Comparison of ENCODE assay signal across 16 cellular contexts in genomic region chr10:6607778-6608177, GRCh38. TPM values are rescaled to one million over a fixed set of nuclear protein-coding genes. Genes with fewer than 3 reads are reported as not detected.
A peak's percentile ranks its signal among the peaks of the same experiment; 100 is the strongest.
DNase-seq lines count a peak whose midpoint lies in the region; ATAC-seq and TF ChIP-seq lines count a peak whose summit lies in the region.
"Had no signal": no experiment of that assay in that cellular context is flagged by ENCODE, and none has a peak within 500 bp of the region (broad histone marks: within the 10 kb centered on the region; RNA-seq: fewer than 3 reads in every experiment).

No MANE protein-coding gene starts in this region.

- DNase-seq in activated T-cell treated with anti-CD3 and anti-CD28 coated beads, Interleukin-2, amount 50 U/mL, for 72 hours = no peak
- no peak for DNase-seq in activated T-cell treated with anti-CD3 and anti-CD28 coated beads, Interleukin-2, amount 50 U/mL, for 4 hours
- no peak for DNase-seq in activated CD4-positive, alpha-beta memory T cell treated with anti-CD3 and anti-CD28 coated beads for 36 hours
- DNase-seq in epithelial cell of esophagus (ENCODE audit: low read depth) (peak; percentile 76), putamen (ENCODE audit: low spot score) (peak; percentile 92), GM19240 (ENCODE audit: insufficient read length, low spot score) (no peak)
- DNase-seq: activated gamma-delta T cell treated with Interleukin-2 at 50 U/mL for 16 hours, Caco-2, Kasumi-1, NCI-H1436, NCI-H345 had no signal

- peaks cover 3 to 8% of the 10 kb centered on the region in 2 donors for H3K9me3 Mint-ChIP-seq in activated T-cell treated with anti-CD3 and anti-CD28 coated beads, Interleukin-2, amount 50 U/mL, for 72 hours
- peaks cover 10% of the 10 kb centered on the region for H3K9me3 Mint-ChIP-seq in activated T-cell treated with anti-CD3 and anti-CD28 coated beads, Interleukin-2, amount 50 U/mL, for 4 hours
- peaks cover 8% of the 10 kb centered on the region for H3K9me3 Mint-ChIP-seq in activated CD4-positive, alpha-beta memory T cell treated with anti-CD3 and anti-CD28 coated beads for 36 hours

- H3K4me3 ChIP-seq in epithelial cell of esophagus (ENCODE audit: low read length) = no peak overlapping the region
- H3K4me3 ChIP-seq: SJSA1, skin epidermis had no signal

- H3K4me3 Mint-ChIP-seq in activated T-cell treated with anti-CD3 and anti-CD28 coated beads, Interleukin-2, amount 50 U/mL, for 72 hours = peak overlapping the region; percentile 51 to 69
- H3K4me3 Mint-ChIP-seq in activated T-cell treated with anti-CD3 and anti-CD28 coated beads, Interleukin-2, amount 50 U/mL, for 4 hours = no peak overlapping the region
- H3K4me3 Mint-ChIP-seq in activated CD4-positive, alpha-beta memory T cell treated with anti-CD3 and anti-CD28 coated beads for 36 hours = peak overlapping the region; percentile 58
- H3K4me3 Mint-ChIP-seq: mesothelial cell of epicardium had no signal

- CTCF ChIA-PET in activated CD4-positive, alpha-beta memory T cell treated with anti-CD3 and anti-CD28 coated beads for 36 hours (lab: Charles Lee) = interaction anchor here (1.0 to 1.9 kb wide), 5 partner anchors 12 to 59 kb away, joined by 3 to 9 read pairs (median 6); no protein-coding TSS in a partner anchor

- H3K36me3 Mint-ChIP-seq in activated T-cell treated with anti-CD3 and anti-CD28 coated beads, Interleukin-2, amount 50 U/mL, for 72 hours (ENCODE audit: insufficient read depth in 2 of 2) = peaks cover 9 to 13% of the 10 kb centered on the region in 2 donors
- peaks cover 40% of the 10 kb centered on the region for H3K36me3 Mint-ChIP-seq in activated T-cell treated with anti-CD3 and anti-CD28 coated beads, Interleukin-2, amount 50 U/mL, for 4 hours (ENCODE audit: insufficient read depth)
- peaks cover 22% of the 10 kb centered on the region for H3K36me3 Mint-ChIP-seq in activated CD4-positive, alpha-beta memory T cell treated with anti-CD3 and anti-CD28 coated beads for 36 hours
- H3K36me3 Mint-ChIP-seq: mesothelial cell of epicardium had no signal

- intact Hi-C loops in activated CD4-positive, alpha-beta memory T cell treated with anti-CD3 and anti-CD28 coated beads for 36 hours (cut with micrococcal nuclease) = loop anchor here (1.0 to 5.0 kb wide), 2 partner anchors 10 to 335 kb away; no protein-coding TSS in a partner anchor

- H3K4me1 Mint-ChIP-seq in activated T-cell treated with anti-CD3 and anti-CD28 coated beads, Interleukin-2, amount 50 U/mL, for 72 hours (ENCODE audit: low read depth) = peaks cover 65% of the 10 kb centered on the region
- peaks cover 65% of the 10 kb centered on the region for H3K4me1 Mint-ChIP-seq in activated T-cell treated with anti-CD3 and anti-CD28 coated beads, Interleukin-2, amount 50 U/mL, for 4 hours (ENCODE audit: low read depth)
- peaks cover 62% of the 10 kb centered on the region for H3K4me1 Mint-ChIP-seq in activated CD4-positive, alpha-beta memory T cell treated with anti-CD3 and anti-CD28 coated beads for 36 hours (ENCODE audit: low read depth)

- ATAC-seq in activated T-cell treated with anti-CD3 and anti-CD28 coated beads, Interleukin-2, amount 50 U/mL, for 72 hours (replicated peaks in 1 of 2) = no peak
- ATAC-seq in activated T-cell treated with anti-CD3 and anti-CD28 coated beads, Interleukin-2, amount 50 U/mL, for 4 hours = no peak
- ATAC-seq in GM18868 (IDR thresholded peaks at IDR 0.05; ENCODE audit: unreplicated experiment) = no peak
- ATAC-seq in esophagus mucosa = no peak

- no peaks in the 10 kb centered on the region for H3K27me3 Mint-ChIP-seq in activated T-cell treated with anti-CD3 and anti-CD28 coated beads, Interleukin-2, amount 50 U/mL, for 72 hours (ENCODE audit: low read depth)
- no peaks in the 10 kb centered on the region for H3K27me3 Mint-ChIP-seq in activated T-cell treated with anti-CD3 and anti-CD28 coated beads, Interleukin-2, amount 50 U/mL, for 4 hours (ENCODE audit: low read depth)
- no peaks in the 10 kb centered on the region for H3K27me3 Mint-ChIP-seq in activated CD4-positive, alpha-beta memory T cell treated with anti-CD3 and anti-CD28 coated beads for 36 hours

- peak overlapping the region; percentile 91 for H3K27ac Mint-ChIP-seq in activated T-cell treated with anti-CD3 and anti-CD28 coated beads, Interleukin-2, amount 50 U/mL, for 72 hours
- peak overlapping the region; percentile 90 for H3K27ac Mint-ChIP-seq in activated CD4-positive, alpha-beta memory T cell treated with anti-CD3 and anti-CD28 coated beads for 36 hours
- H3K27ac Mint-ChIP-seq: mesothelial cell of epicardium had no signal

- TF ChIP-seq CTCF in epithelial cell of esophagus (IDR thresholded peaks at IDR 0.05; ENCODE audit: insufficient read depth, low read depth, low read length, missing control alignments) = no peak

- POLR2A ChIA-PET in activated CD4-positive, alpha-beta memory T cell treated with anti-CD3 and anti-CD28 coated beads for 36 hours (lab: Charles Lee) = interaction anchor here (0.7 to 2.8 kb wide), 4 partner anchors 11 to 77 kb away, joined by 3 to 15 read pairs (median 4); no protein-coding TSS in a partner anchor

RNA-seq across cellular contexts. Expression of gene PRKCQ, which starts 27.7 kb away (rescaled TPM):
- 10 to 100 TPM; 42.9 to 49.2 TPM for total RNA-seq in activated T-cell treated with anti-CD3 and anti-CD28 coated beads, Interleukin-2, amount 50 U/mL, for 72 hours
- total RNA-seq in activated T-cell treated with anti-CD3 and anti-CD28 coated beads, Interleukin-2, amount 50 U/mL, for 4 hours = 10 to 100 TPM; 21.4 to 26.2 (median 22.3) TPM
- 10 to 100 TPM; 44.3 to 45.2 TPM for total RNA-seq in activated CD4-positive, alpha-beta memory T cell treated with anti-CD3 and anti-CD28 coated beads for 36 hours
- 0.64 TPM for total RNA-seq in esophagus mucosa
- total RNA-seq: SJSA1 had no signal

Comparison
In these comparisons a context has a peak if more than half of its experiments do, and no peak if none do; other contexts are left out.
1. DNase-seq: peak in epithelial cell of esophagus (single experiment) and putamen (single experiment); none in activated T-cell treated with anti-CD3 and anti-CD28 coated beads, Interleukin-2, amount 50 U/mL, for 72 hours (0 of 2), activated T-cell treated with anti-CD3 and anti-CD28 coated beads, Interleukin-2, amount 50 U/mL, for 4 hours (single experiment), activated CD4-positive, alpha-beta memory T cell treated with anti-CD3 and anti-CD28 coated beads for 36 hours (single experiment) and GM19240 (single experiment).
2. RNA of gene PRKCQ, which starts 27.7 kb away (total RNA-seq): 42.9 to 49.2 TPM in activated T-cell treated with anti-CD3 and anti-CD28 coated beads, Interleukin-2, amount 50 U/mL, for 72 hours, 44.3 to 45.2 TPM in activated CD4-positive, alpha-beta memory T cell treated with anti-CD3 and anti-CD28 coated beads for 36 hours and 21.4 to 26.2 TPM in activated T-cell treated with anti-CD3 and anti-CD28 coated beads, Interleukin-2, amount 50 U/mL, for 4 hours; 0.64 TPM in esophagus mucosa (single experiment); every median in the first group is over 10 times any median in the second.